In genomic region chr6:135880066-135880972, GRCh38 we compare ENCODE assay signal across 9 cellular contexts. TPM values are rescaled to one million over a fixed set of nuclear protein-coding genes. Genes with fewer than 3 reads are reported as not detected.
A peak's percentile ranks its signal among the peaks of the same experiment; 100 is the strongest.
DNase-seq lines count a peak whose midpoint lies in the region; ATAC-seq and TF ChIP-seq lines count a peak whose summit lies in the region.
"Had no signal": no experiment of that assay in that cellular context is flagged by ENCODE, and none has a peak within 500 bp of the region (broad histone marks: within the 10 kb centered on the region; RNA-seq: fewer than 3 reads in every experiment).

No MANE protein-coding gene starts in this region.

- POLR2A ChIA-PET in BJ (lab: Charles Lee), result no interaction called here

- DNase-seq in BJ (ENCODE audit: low read depth), result peak; percentile 15
- peak; percentile 29 for DNase-seq in activated CD4-positive, alpha-beta T cell treated with anti-CD3 and anti-CD28 coated beads, Interleukin-2, amount 50 U/mL, for 1 hour
- no peak for DNase-seq in esophagus muscularis mucosa (ENCODE audit: extremely low spot score)
- DNase-seq in DMS114 treated with DMSO at 0.1 percent for 48 hours (lab: John Stamatoyannopoulos, UW; ENCODE audit: unreplicated experiment), result no peak
- DNase-seq in NCI-H128 (lab: John Stamatoyannopoulos, UW; ENCODE audit: unreplicated experiment), result no peak

- no peaks in the 10 kb centered on the region for H3K9me3 ChIP-seq in esophagus muscularis mucosa
- no peaks in the 10 kb centered on the region for H3K9me3 ChIP-seq in skeletal muscle tissue (ENCODE audit: control insufficient read depth in 3 of 3, low read length in 3 of 3)

- ATAC-seq in GM19463 (IDR thresholded peaks at IDR 0.05; ENCODE audit: unreplicated experiment) (peak; percentile 87), HG03571 (IDR thresholded peaks at IDR 0.05; ENCODE audit: unreplicated experiment) (peak; percentile 98)
- ATAC-seq: HCT116 had no signal

- no peak for TF ChIP-seq POLR2A in esophagus muscularis mucosa (IDR thresholded peaks at IDR 0.05; ENCODE audit: low read depth)

- intact Hi-C loops in esophagus muscularis mucosa (cut with DNase I), result no loop called here

- H3K36me3 ChIP-seq in BJ (ENCODE audit: control insufficient read depth, insufficient read depth, low read length) (no peaks in the 10 kb centered on the region), esophagus muscularis mucosa (no peaks in the 10 kb centered on the region), skeletal muscle tissue (ENCODE audit: control insufficient read depth in 3 of 3, insufficient read depth in 3 of 3, low read length in 3 of 3) (no peaks in the 10 kb centered on the region)

- H3K27ac ChIP-seq in esophagus muscularis mucosa (replicated peaks in 1 of 4) (peak overlapping the region in 3 of 4 donors; percentile 10 to 21 (median 13)), skeletal muscle tissue (ENCODE audit: low read depth, low read length) (peak overlapping the region; percentile 4)

- TF ChIP-seq CTCF in BJ (IDR thresholded peaks at IDR 0.05; ENCODE audit: insufficient read depth, low read depth, low read length), result no peak
- TF ChIP-seq CTCF in esophagus muscularis mucosa (IDR thresholded peaks at IDR 0.05), result no peak

- H3K4me3 ChIP-seq in BJ (ENCODE audit: low read depth, low read length) (no peak overlapping the region), esophagus muscularis mucosa (peak overlapping the region; percentile 6 to 31 (median 18)), skeletal muscle tissue (ENCODE audit: low read length in 3 of 3) (peak overlapping the region in 2 of 3 donors; percentile 30 to 59)

- peak overlapping the region in 1 of 3 donors; percentile 54 for H3K9ac ChIP-seq in skeletal muscle tissue (ENCODE audit: low read depth in 1 of 3, low read length in 3 of 3)

- H3K4me1 ChIP-seq in esophagus muscularis mucosa, result peaks cover 0 to 13% (median 4%) of the 10 kb centered on the region in 4 donors
- H3K4me1 ChIP-seq in skeletal muscle tissue (ENCODE audit: control insufficient read depth in 3 of 3, insufficient read depth in 3 of 3, low read length in 3 of 3), result peaks cover 0 to 5% (median 3%) of the 10 kb centered on the region in 3 donors

- CTCF ChIA-PET in BJ (lab: Yijun Ruan, JAX), result no interaction called here

- TF ChIP-seq EP300 in esophagus muscularis mucosa (IDR thresholded peaks at IDR 0.05), result no peak

- H3K27me3 ChIP-seq in BJ (ENCODE audit: control insufficient read depth, insufficient read depth, low read length) (no peaks in the 10 kb centered on the region), esophagus muscularis mucosa (no peaks in the 10 kb centered on the region), skeletal muscle tissue (ENCODE audit: control insufficient read depth in 3 of 3, insufficient read depth in 3 of 3, low read length in 3 of 3) (no peaks in the 10 kb centered on the region)

- WGBS in esophagus muscularis mucosa, result 76% methylated on average over 7 of the region's 7 CpGs

RNA-seq across cellular contexts. Expression of gene PDE7B, which starts 28.8 kb away (rescaled TPM):
- polyA plus RNA-seq in BJ (2011; rRNA removed), result 1.7 and 2.7 TPM in 2 replicates
- 2.7 and 4.5 TPM in 2 replicates for polyA minus RNA-seq in BJ (2011; rRNA and poly(A)+ RNA removed)
- total RNA-seq in esophagus muscularis mucosa (10 to 100 TPM in 2 of 4 donors, 1 to 10 TPM in 2; 3.4 to 15.4 (median 9.3) TPM), skeletal muscle tissue (13.6 TPM)

Comparison
In these comparisons a context has a peak if more than half of its experiments do, and no peak if none do; other contexts are left out.
1. DNase-seq: peak in BJ (single experiment) and activated CD4-positive, alpha-beta T cell treated with anti-CD3 and anti-CD28 coated beads, Interleukin-2, amount 50 U/mL, for 1 hour (single experiment); none in esophagus muscularis mucosa (single experiment), DMS114 treated with DMSO at 0.1 percent for 48 hours (single experiment) and NCI-H128 (single experiment).